8 cellular contexts compared by ENCODE assay signal in the genomic region with DNA sequence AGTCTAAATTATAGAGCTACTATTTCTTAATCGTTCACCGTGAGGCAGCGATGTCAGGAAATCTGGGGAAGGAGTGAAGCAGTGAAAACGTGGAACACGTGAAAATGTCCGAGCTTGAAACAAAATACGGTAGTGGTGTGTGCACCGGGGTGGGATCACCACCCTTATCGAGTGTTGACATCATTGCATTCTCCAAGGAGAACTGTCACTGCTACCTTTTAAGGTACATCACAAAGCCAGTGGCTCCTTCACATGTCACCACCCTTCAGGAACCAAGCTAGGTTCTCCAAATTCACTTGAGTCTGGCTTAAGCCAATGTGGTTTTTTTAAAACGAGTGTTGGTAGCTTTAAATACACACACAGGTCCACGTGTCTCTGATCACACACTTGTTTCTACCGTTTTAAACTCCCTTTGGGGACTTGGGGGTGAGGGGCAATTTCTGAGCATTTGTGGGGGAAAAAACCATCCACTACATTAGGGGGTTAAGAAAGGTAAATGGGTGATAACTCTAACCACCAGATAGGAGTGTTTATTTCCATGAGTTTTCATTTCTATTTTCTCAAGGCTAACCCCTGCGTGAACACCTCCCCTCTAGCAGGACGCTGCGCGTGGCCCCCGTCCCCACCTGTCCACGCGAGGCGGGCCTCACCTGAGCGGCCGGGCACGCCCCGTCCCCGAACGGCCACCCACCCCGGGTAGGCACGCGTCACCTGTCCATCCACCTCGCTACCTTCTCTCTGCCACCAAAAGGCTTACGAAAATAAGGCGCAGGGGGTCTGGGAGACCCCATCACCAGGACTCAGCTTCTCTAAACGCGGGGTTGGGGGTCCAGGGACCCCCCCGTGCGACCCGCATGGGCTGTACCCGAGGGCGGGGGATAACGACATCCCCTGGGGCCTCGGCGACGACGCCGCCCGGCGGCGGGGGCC. TPM values are rescaled to one million over a fixed set of nuclear protein-coding genes. Genes with fewer than 3 reads are reported as not detected.
DNase-seq lines count a peak whose midpoint lies in the region; ATAC-seq and TF ChIP-seq lines count a peak whose summit lies in the region.

No MANE protein-coding gene starts in this region.

- H3K27me3 ChIP-seq in HUES6 (ENCODE audit: control insufficient read depth, insufficient read depth, low read length) (no peaks in the 10 kb centered on the region), skeletal muscle satellite cell (ENCODE audit: control insufficient read depth, insufficient read depth, low read length) (no peaks in the 10 kb centered on the region)

- peaks cover 6% of the 10 kb centered on the region; the same call in 1 of the 2 replicates for H3K4me1 ChIP-seq in HUES6 (ENCODE audit: control insufficient read depth, insufficient read depth, low read length)
- H3K4me1 ChIP-seq in skeletal muscle satellite cell (ENCODE audit: control insufficient read depth, insufficient read depth, low read length), result peaks cover 15% of the 10 kb centered on the region

- peak; percentile 25 for ATAC-seq in GM21423 (IDR thresholded peaks at IDR 0.05; ENCODE audit: unreplicated experiment)

- DNase-seq in Daoy (ENCODE audit: low read depth) (peak; percentile 73), SK-N-MC (ENCODE audit: low read depth, low spot score) (peak; percentile 18), astrocyte of the spinal cord (ENCODE audit: low read depth, low spot score) (peak; percentile 73), NCI-H510A treated with DMSO at 0.1 percent for 48 hours (lab: John Stamatoyannopoulos, UW) (no peak)

- H3K4me3 ChIP-seq in HUES6 (ENCODE audit: low read depth, low read length) (peak overlapping the region; percentile 97), SK-N-MC (peak overlapping the region; percentile 98), astrocyte of the spinal cord (ENCODE audit: low read depth, low read length) (peak overlapping the region; percentile 85), iPS-11a (ENCODE audit: low read depth, low read length) (peak overlapping the region; percentile 67), skeletal muscle satellite cell (ENCODE audit: low read length) (peak overlapping the region; percentile 95)

- H3K9ac ChIP-seq in HUES6 (ENCODE audit: low read length), result peak overlapping the region; percentile 64
- peak overlapping the region; percentile 97 for H3K9ac ChIP-seq in SK-N-MC (ENCODE audit: insufficient read length)
- H3K9ac ChIP-seq in skeletal muscle satellite cell (ENCODE audit: low read depth, low read length), result peak overlapping the region; percentile 89

- in situ Hi-C loops in astrocyte of the spinal cord (cut with HindIII; ENCODE audit: low sequenced_read_pairs), result no loop called here

- H3K4me2 ChIP-seq in skeletal muscle satellite cell (ENCODE audit: low read length), result peak overlapping the region; percentile 92

- H3K36me3 ChIP-seq in HUES6 (ENCODE audit: control insufficient read depth, insufficient read depth, low read length) (no peaks in the 10 kb centered on the region), SK-N-MC (ENCODE audit: insufficient read depth, low read length) (no peaks in the 10 kb centered on the region), skeletal muscle satellite cell (ENCODE audit: insufficient read depth, low read length) (peaks cover 9% of the 10 kb centered on the region)

- H3K9me3 ChIP-seq in HUES6 (ENCODE audit: control insufficient read depth, insufficient read depth, low read depth, low read length) (no peaks in the 10 kb centered on the region), SK-N-MC (ENCODE audit: low read depth, low read length) (no peaks in the 10 kb centered on the region), skeletal muscle satellite cell (replicated peaks; ENCODE audit: low read length) (no peaks in the 10 kb centered on the region)

- peak overlapping the region; percentile 57; the same call in 1 of the 2 replicates for H3K27ac ChIP-seq in HUES6 (ENCODE audit: low read depth, low read length)
- peak overlapping the region; percentile 71 for H3K27ac ChIP-seq in SK-N-MC

- no peak for TF ChIP-seq CTCF in astrocyte of the spinal cord (IDR thresholded peaks at IDR 0.05; ENCODE audit: low read depth, low read length)

RNA-seq across cellular contexts. Expression of a gene that starts 1.0 kb away (rescaled TPM):
- 3.3 and 3.5 TPM in 2 replicates for total RNA-seq in Daoy (2014; rRNA removed; shearing (Covaris generic))
- total RNA-seq in skeletal muscle satellite cell (2012; rRNA removed), result 4.6 and 7.9 TPM in 2 replicates
